In genomic region chr9:19516348-19516747, GRCh38 we compare ENCODE assay signal across 17 cellular contexts.
DNase-seq lines count a peak whose midpoint lies in the region; ATAC-seq lines count a peak whose summit lies in the region.
"Had no signal": no experiment of that assay in that cellular context is flagged by ENCODE, and none has a peak within 500 bp of the region (broad histone marks: within the 10 kb centered on the region; RNA-seq: fewer than 3 reads in every experiment).

No MANE protein-coding gene starts in this region.

- peaks cover 12% of the 10 kb centered on the region for H3K27me3 Mint-ChIP-seq in activated T-cell treated with anti-CD3 and anti-CD28 coated beads, Interleukin-2, amount 50 U/mL, for 4 hours (ENCODE audit: low read depth)
- H3K27me3 Mint-ChIP-seq in activated naive CD8-positive, alpha-beta T cell treated with anti-CD3 and anti-CD28 coated beads for 36 hours, result peaks cover 3% of the 10 kb centered on the region
- H3K27me3 Mint-ChIP-seq in stimulated activated memory B cell treated with anti-CD40 and anti-IgM and Interleukin-4, amounts not matched to agents 10 μg/mL and 1 μg/mL and 100 μg/mL, for 72 hours, result no peaks in the 10 kb centered on the region
- H3K27me3 Mint-ChIP-seq: IgD-negative memory B cell had no signal

- H3K4me1 Mint-ChIP-seq in activated T-cell treated with anti-CD3 and anti-CD28 coated beads, Interleukin-2, amount 50 U/mL, for 4 hours (ENCODE audit: low read depth), result no peaks in the 10 kb centered on the region
- peaks cover 17% of the 10 kb centered on the region for H3K4me1 Mint-ChIP-seq in activated naive CD8-positive, alpha-beta T cell treated with anti-CD3 and anti-CD28 coated beads for 36 hours
- H3K4me1 Mint-ChIP-seq in stimulated activated memory B cell treated with anti-CD40 and anti-IgM and Interleukin-4, amounts not matched to agents 10 μg/mL and 1 μg/mL and 100 μg/mL, for 72 hours, result peaks cover 5% of the 10 kb centered on the region

- no peak overlapping the region for H3K27ac Mint-ChIP-seq in activated naive CD8-positive, alpha-beta T cell treated with anti-CD3 and anti-CD28 coated beads for 36 hours
- H3K27ac Mint-ChIP-seq in stimulated activated memory B cell treated with anti-CD40 and anti-IgM and Interleukin-4, amounts not matched to agents 10 μg/mL and 1 μg/mL and 100 μg/mL, for 72 hours, result no peak overlapping the region
- H3K27ac Mint-ChIP-seq: CD8-positive, alpha-beta T cell; IgD-negative memory B cell had no signal

- H3K36me3 Mint-ChIP-seq in activated T-cell treated with anti-CD3 and anti-CD28 coated beads, Interleukin-2, amount 50 U/mL, for 4 hours (ENCODE audit: insufficient read depth), result no peaks in the 10 kb centered on the region
- no peaks in the 10 kb centered on the region for H3K36me3 Mint-ChIP-seq in activated naive CD8-positive, alpha-beta T cell treated with anti-CD3 and anti-CD28 coated beads for 36 hours
- no peaks in the 10 kb centered on the region for H3K36me3 Mint-ChIP-seq in stimulated activated memory B cell treated with anti-CD40 and anti-IgM and Interleukin-4, amounts not matched to agents 10 μg/mL and 1 μg/mL and 100 μg/mL, for 72 hours
- H3K36me3 Mint-ChIP-seq: CD8-positive, alpha-beta T cell; IgD-negative memory B cell had no signal

- ATAC-seq in activated T-cell treated with anti-CD3 and anti-CD28 coated beads, Interleukin-2, amount 50 U/mL, for 4 hours, result peak; percentile 43 to 47
- ATAC-seq in HG02610 (IDR thresholded peaks at IDR 0.05; ENCODE audit: unreplicated experiment), result peak; percentile 68
- ATAC-seq in stimulated activated memory B cell treated with anti-CD40 and anti-IgM and Interleukin-4, amounts not matched to agents 10 μg/mL and 1 μg/mL and 100 μg/mL, for 72 hours, result peak; percentile 18
- no peak for ATAC-seq in HG02642 (IDR thresholded peaks at IDR 0.05; ENCODE audit: poor library complexity, unreplicated experiment)
- no peak for ATAC-seq in GM21390 (IDR thresholded peaks at IDR 0.05; ENCODE audit: unreplicated experiment)
- ATAC-seq: CD8-positive, alpha-beta T cell had no signal

- H3K4me3 Mint-ChIP-seq in activated T-cell treated with anti-CD3 and anti-CD28 coated beads, Interleukin-2, amount 50 U/mL, for 4 hours, result no peak overlapping the region
- H3K4me3 Mint-ChIP-seq in activated naive CD8-positive, alpha-beta T cell treated with anti-CD3 and anti-CD28 coated beads for 36 hours, result no peak overlapping the region
- no peak overlapping the region for H3K4me3 Mint-ChIP-seq in stimulated activated memory B cell treated with anti-CD40 and anti-IgM and Interleukin-4, amounts not matched to agents 10 μg/mL and 1 μg/mL and 100 μg/mL, for 72 hours
- H3K4me3 Mint-ChIP-seq: CD8-positive, alpha-beta T cell; IgD-negative memory B cell had no signal

- H3K9me3 Mint-ChIP-seq in activated T-cell treated with anti-CD3 and anti-CD28 coated beads, Interleukin-2, amount 50 U/mL, for 4 hours, result no peaks in the 10 kb centered on the region
- H3K9me3 Mint-ChIP-seq in activated naive CD8-positive, alpha-beta T cell treated with anti-CD3 and anti-CD28 coated beads for 36 hours, result peaks cover 2% of the 10 kb centered on the region
- H3K9me3 Mint-ChIP-seq in stimulated activated memory B cell treated with anti-CD40 and anti-IgM and Interleukin-4, amounts not matched to agents 10 μg/mL and 1 μg/mL and 100 μg/mL, for 72 hours, result no peaks in the 10 kb centered on the region
- H3K9me3 Mint-ChIP-seq: CD8-positive, alpha-beta T cell had no signal

- no peak for DNase-seq in activated T-cell treated with anti-CD3 and anti-CD28 coated beads, Interleukin-2, amount 50 U/mL, for 4 hours
- no peak for DNase-seq in activated T-cell treated with anti-CD3 and anti-CD28 coated beads for 4 hours
- DNase-seq in activated naive CD8-positive, alpha-beta T cell treated with anti-CD3 and anti-CD28 coated beads for 36 hours, result peak; percentile 6
- DNase-seq: BE2C; CD8-positive, alpha-beta T cell; DMS79 treated with DMSO at 0.1 percent for 48 hours; GDM1; GOT3; NCI-H1417 treated with DMSO at 0.1 percent for 48 hours; NCI-H2029; NCI-H510A treated with DMSO at 0.1 percent for 48 hours; Peyer's patch had no signal

Comparison
In these comparisons a context has a peak if more than half of its experiments do, and no peak if none do; other contexts are left out.
1. ATAC-seq: peak in activated T-cell treated with anti-CD3 and anti-CD28 coated beads, Interleukin-2, amount 50 U/mL, for 4 hours (2 of 2), HG02610 (single experiment) and stimulated activated memory B cell treated with anti-CD40 and anti-IgM and Interleukin-4, amounts not matched to agents 10 μg/mL and 1 μg/mL and 100 μg/mL, for 72 hours (single experiment); none in HG02642 (single experiment) and GM21390 (single experiment).